ENCODE assay signal across 31 cellular contexts in genomic region chr7:5345171-5345570, GRCh38.
"Had no signal": no experiment of that assay in that cellular context is flagged by ENCODE, and none has a peak within 500 bp of the region (broad histone marks: within the 10 kb centered on the region; RNA-seq: fewer than 3 reads in every experiment).

No MANE protein-coding gene starts in this region.

- H3K27me3 ChIP-seq: brain microvascular endothelial cell, dorsolateral prefrontal cortex, esophagus muscularis mucosa, foreskin keratinocyte, gastrocnemius medialis, heart right ventricle had no signal

- DNase-seq: activated B cell treated with CpG ODN at 0.5 μM for 24 hours; activated CD4-positive, alpha-beta T cell treated with anti-CD3 and anti-CD28 coated beads for 48 hours; activated CD4-positive, alpha-beta T cell treated with anti-CD3 and anti-CD28 coated beads, Interleukin-2, amount 50 U/mL, for 1 hour; activated CD4-positive, alpha-beta T cell treated with anti-CD3 and anti-CD28 coated beads, Interleukin-2, amount 50 U/mL, for 48 hours; activated CD8-positive, alpha-beta memory T cell treated with anti-CD3 and anti-CD28 coated beads for 24 hours; activated CD8-positive, alpha-beta T cell treated with anti-CD3 and anti-CD28 coated beads for 36 hours; activated effector memory CD4-positive, alpha-beta T cell treated with Interleukin-2 at 50 U/mL for 16 hours; activated gamma-delta T cell treated with Interleukin-2 at 50 U/mL for 16 hours; activated naive CD4-positive, alpha-beta T cell treated with anti-CD3 and anti-CD28 coated beads, Interleukin-2, amount 50 U/mL, for 16 hours; activated naive CD4-positive, alpha-beta T cell treated with Interleukin-2 at 50 U/mL for 16 hours; activated T-cell treated with anti-CD3 and anti-CD28 coated beads, Interleukin-2, amount 50 U/mL, for 4 hours; amniotic stem cell; anterior cingulate cortex; brain microvascular endothelial cell; dorsolateral prefrontal cortex; effector memory CD4-positive, alpha-beta T cell; foreskin keratinocyte; gastrocnemius medialis; glutamatergic neuron; heart right ventricle; T-helper 1 cell; T-helper 17 cell; T1000; WERI-Rb-1 had no signal

- ATAC-seq: activated CD4-positive, CD25-positive, alpha-beta regulatory T cell treated with anti-CD3 and anti-CD28 coated beads, Interleukin-2, amount 50 U/mL, for 24 hours; activated CD8-positive, alpha-beta T cell treated with anti-CD3 and anti-CD28 coated beads for 36 hours; activated T-cell treated with anti-CD3 and anti-CD28 coated beads, Interleukin-2, amount 50 U/mL, for 4 hours; activated T-helper 17 cell treated with anti-CD3 and anti-CD28 coated beads, Interleukin-2, amount 50 U/mL, for 72 hours; foreskin keratinocyte; gastrocnemius medialis; heart right ventricle; T-helper 17 cell had no signal

- H3K27ac ChIP-seq: brain microvascular endothelial cell, coronary artery, dorsolateral prefrontal cortex, foreskin keratinocyte, gastrocnemius medialis, heart right ventricle, WERI-Rb-1 had no signal

- H3K4me1 ChIP-seq: foreskin keratinocyte, gastrocnemius medialis had no signal

- H3K4me3 ChIP-seq: coronary artery, dorsolateral prefrontal cortex, esophagus muscularis mucosa, gastrocnemius medialis, heart right ventricle had no signal

- H3K9me3 ChIP-seq: gastrocnemius medialis had no signal

- FAIRE-seq: astrocyte, bronchial epithelial cell, endothelial cell of umbilical vein had no signal
